In the genomic region with DNA sequence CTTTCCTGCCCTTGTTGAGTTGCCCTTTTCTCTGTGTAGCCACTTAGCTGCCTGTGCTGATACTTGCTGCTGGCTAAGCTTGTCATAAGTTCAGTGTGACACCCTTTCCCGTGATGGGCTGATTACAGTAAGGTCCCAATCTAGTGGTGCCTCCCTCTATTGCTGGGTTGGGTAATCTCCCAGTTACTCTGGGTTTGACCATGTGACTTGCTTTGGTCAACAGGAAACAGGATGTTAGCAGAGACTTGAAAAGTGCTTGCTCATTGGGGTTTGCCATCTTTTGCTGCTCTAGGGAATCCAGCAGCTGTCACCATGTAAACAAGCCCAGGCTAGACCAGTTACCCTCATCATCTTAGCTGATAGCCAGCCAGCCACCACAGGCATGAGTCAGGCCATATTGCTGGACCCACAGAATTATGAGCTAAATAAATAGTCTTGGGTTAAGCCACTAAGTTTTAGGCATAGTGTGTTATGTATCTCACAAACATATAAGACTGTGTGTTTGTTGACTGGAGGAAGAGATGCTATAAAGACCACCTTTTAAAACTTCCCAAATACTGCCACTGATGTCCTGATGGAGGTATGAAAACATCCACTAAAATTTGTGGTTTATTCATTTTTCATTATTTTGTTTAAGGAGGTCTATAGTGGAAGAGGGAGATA, we compare ENCODE assay signal across 9 cellular contexts. TPM values are rescaled to one million over a fixed set of nuclear protein-coding genes. Genes with fewer than 3 reads are reported as not detected.
A peak's percentile ranks its signal among the peaks of the same experiment; 100 is the strongest.
DNase-seq lines count a peak whose midpoint lies in the region; ATAC-seq and TF ChIP-seq lines count a peak whose summit lies in the region.
"Had no signal": no experiment of that assay in that cellular context is flagged by ENCODE, and none has a peak within 500 bp of the region (broad histone marks: within the 10 kb centered on the region; RNA-seq: fewer than 3 reads in every experiment).

No MANE protein-coding gene starts in this region.

- H3K27ac ChIP-seq in PC-3 (ENCODE audit: low read length), result peak overlapping the region; percentile 78

- no peak overlapping the region for H3K4me3 Mint-ChIP-seq in stimulated activated effector memory CD8-positive, alpha-beta T cell treated with anti-CD3 and anti-CD28 coated beads, Interleukin-12 subunit alpha, Interleukin-12 subunit beta, amount 100 ng/mL, for 72 hours

- no peaks in the 10 kb centered on the region for H3K36me3 ChIP-seq in PC-3 (ENCODE audit: low read depth, low read length)

- H3K27me3 ChIP-seq in PC-3 (ENCODE audit: low read length), result no peaks in the 10 kb centered on the region

- POLR2A ChIA-PET in PC-3 (lab: Charles Lee; ENCODE audit: unreplicated experiment), result interaction anchor here (0.7 kb wide), 1 partner anchor 66 kb away, joined by 4 read pairs; no protein-coding TSS in a partner anchor

- 0 out of 2 replicates have a peak, but pooled peaks cover 8% of the 10 kb centered on the region for H3K9me3 ChIP-seq in PC-3 (ENCODE audit: low read length)

- DNase-seq in NCI-H748 (lab: John Stamatoyannopoulos, UW; ENCODE audit: unreplicated experiment), result peak; percentile 40
- DNase-seq in NCI-H748 treated with DMSO at 0.1 percent for 48 hours (lab: John Stamatoyannopoulos, UW), result no peak
- DNase-seq in PC-3, result peak; percentile 92
- DNase-seq in epithelial cell of esophagus (ENCODE audit: low read depth), result peak; percentile 98
- peak; percentile 5 to 64 for DNase-seq in stimulated activated effector memory CD8-positive, alpha-beta T cell treated with anti-CD3 and anti-CD28 coated beads, Interleukin-12 subunit alpha, Interleukin-12 subunit beta, amount 100 ng/mL, for 72 hours (ENCODE audit: low spot score in 2 of 2)

- peaks cover 12% of the 10 kb centered on the region for H3K4me1 Mint-ChIP-seq in stimulated activated effector memory CD8-positive, alpha-beta T cell treated with anti-CD3 and anti-CD28 coated beads, Interleukin-12 subunit alpha, Interleukin-12 subunit beta, amount 100 ng/mL, for 72 hours

- no peaks in the 10 kb centered on the region for H3K36me3 Mint-ChIP-seq in stimulated activated effector memory CD8-positive, alpha-beta T cell treated with anti-CD3 and anti-CD28 coated beads, Interleukin-12 subunit alpha, Interleukin-12 subunit beta, amount 100 ng/mL, for 72 hours
- H3K36me3 Mint-ChIP-seq: CD4-positive, alpha-beta memory T cell had no signal

- H3K9me3 Mint-ChIP-seq in stimulated activated effector memory CD8-positive, alpha-beta T cell treated with anti-CD3 and anti-CD28 coated beads, Interleukin-12 subunit alpha, Interleukin-12 subunit beta, amount 100 ng/mL, for 72 hours, result peaks cover 3% of the 10 kb centered on the region

- H3K79me2 ChIP-seq in PC-3 (ENCODE audit: low read length), result no peaks in the 10 kb centered on the region

- H3K27ac Mint-ChIP-seq in stimulated activated effector memory CD8-positive, alpha-beta T cell treated with anti-CD3 and anti-CD28 coated beads, Interleukin-12 subunit alpha, Interleukin-12 subunit beta, amount 100 ng/mL, for 72 hours, result peak overlapping the region; percentile 22

- CTCF ChIA-PET in PC-3 (lab: Charles Lee), result interaction anchor here (0.7 kb wide), 1 partner anchor 26 kb away, joined by 3 read pairs; no protein-coding TSS in a partner anchor

- BruUV-seq in PC-3 (replicated peaks; lab: Mats Ljungman, UMichigan), result no TSS peak

- H3K4me3 ChIP-seq in PC-3 (ENCODE audit: low read length), result no peak overlapping the region
- no peak overlapping the region for H3K4me3 ChIP-seq in epithelial cell of esophagus (ENCODE audit: low read length)

- H4K20me1 ChIP-seq in PC-3 (ENCODE audit: low read length), result no peaks in the 10 kb centered on the region

- H3K9ac ChIP-seq in PC-3 (ENCODE audit: low read length), result no peak overlapping the region

- intact Hi-C loops in PC-3 (cut with micrococcal nuclease), result no loop called here

- peak; percentile 59 for ATAC-seq in HG02852 (IDR thresholded peaks at IDR 0.05; ENCODE audit: unreplicated experiment)
- peak; percentile 87 for ATAC-seq in PC-3
- ATAC-seq in stimulated activated effector memory CD8-positive, alpha-beta T cell treated with anti-CD3 and anti-CD28 coated beads, Interleukin-12 subunit alpha, Interleukin-12 subunit beta, amount 100 ng/mL, for 72 hours, result peak; percentile 96
- no peak for ATAC-seq in GM18873 (IDR thresholded peaks at IDR 0.05; ENCODE audit: low FRiP score, unreplicated experiment)
- ATAC-seq in GM21723 (IDR thresholded peaks at IDR 0.05; ENCODE audit: unreplicated experiment), result no peak

- TF ChIP-seq CTCF in PC-3 (conservative IDR thresholded peaks at IDR 0.05; ENCODE audit: low read depth, low read length) (no peak), epithelial cell of esophagus (IDR thresholded peaks at IDR 0.05; ENCODE audit: insufficient read depth, low read depth, low read length, missing control alignments) (no peak)

- no peaks in the 10 kb centered on the region for H3F3A ChIP-seq in PC-3 (ENCODE audit: low read length, unreplicated experiment)

- peak overlapping the region; percentile 58; the same call in 1 of the 2 replicates for H2AFZ ChIP-seq in PC-3 (ENCODE audit: low read length)

- no peaks in the 10 kb centered on the region for H3K9me2 ChIP-seq in PC-3 (replicated peaks; ENCODE audit: low read length)

- H3K4me2 ChIP-seq in PC-3 (ENCODE audit: low read length), result peak overlapping the region; percentile 29; the same call in 1 of the 2 replicates

- H3K4me1 ChIP-seq in PC-3 (ENCODE audit: insufficient read depth, low read length), result peaks cover 12% of the 10 kb centered on the region

RNA-seq across cellular contexts. Expression of a gene that starts 4.0 kb away (rescaled TPM):
- total RNA-seq in PC-3 (2014; rRNA removed), result not detected in 2 replicates
- total RNA-seq: CD4-positive, alpha-beta memory T cell had no signal

Comparison
In these comparisons a context has a peak if more than half of its experiments do, and no peak if none do; other contexts are left out.
1. ATAC-seq: peak in HG02852 (single experiment), PC-3 (single experiment) and stimulated activated effector memory CD8-positive, alpha-beta T cell treated with anti-CD3 and anti-CD28 coated beads, Interleukin-12 subunit alpha, Interleukin-12 subunit beta, amount 100 ng/mL, for 72 hours (single experiment); none in GM18873 (single experiment) and GM21723 (single experiment).